ENCODE assay signal across 25 cellular contexts in the genomic region with DNA sequence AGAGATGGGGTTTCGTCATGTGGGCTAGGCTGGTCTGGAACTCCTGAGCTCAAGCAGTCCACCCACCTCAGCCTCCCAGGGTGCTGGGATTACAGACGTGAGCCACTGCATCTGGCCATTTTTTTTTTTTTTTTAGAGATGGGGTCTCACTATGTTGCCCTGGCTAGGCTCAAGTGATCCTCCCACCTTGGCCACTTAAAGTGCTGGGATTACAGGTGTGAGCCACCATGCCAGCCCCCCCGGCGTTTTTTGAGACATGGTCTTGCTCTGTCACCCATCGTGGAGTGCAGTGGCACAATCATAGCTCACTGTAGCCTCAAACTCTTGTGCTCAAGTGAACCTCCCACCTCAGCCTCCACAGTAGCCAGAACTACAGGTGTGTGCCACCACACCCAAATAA. TPM values are rescaled to one million over a fixed set of nuclear protein-coding genes. Genes with fewer than 3 reads are reported as not detected.
"Had no signal": no experiment of that assay in that cellular context is flagged by ENCODE, and none has a peak within 500 bp of the region (broad histone marks: within the 10 kb centered on the region; RNA-seq: fewer than 3 reads in every experiment).

No MANE protein-coding gene starts in this region.

- H3K36me3 ChIP-seq: SJSA1 had no signal

- H3K4me3 ChIP-seq: SJSA1, SK-N-MC had no signal

- H3K9me3 ChIP-seq: SJSA1 had no signal

- DNase-seq: KBM-7, MV-4-11, NCI-H1048, NCI-H1105, NCI-H1417, NCI-H1436 treated with DMSO at 0.1 percent for 48 hours, NCI-H1694, NCI-H187 treated with DMSO at 0.1 percent for 48 hours, NCI-H2029 treated with DMSO at 0.1 percent for 48 hours, NCI-H2107, NCI-H226, NCI-H446, NCI-H510A, NCI-H524 treated with DMSO at 0.1 percent for 48 hours, NCI-H69, NCI-H774, Right ventricle myocardium superior, RPMI8226, SIG-M5 had no signal

- H3K27ac ChIP-seq: SJSA1, SK-N-MC had no signal

- ATAC-seq: HepG2 had no signal

- H3K4me1 ChIP-seq: SJSA1 had no signal

- H3K27me3 ChIP-seq: SJSA1 had no signal

RNA-seq across cellular contexts. Expression of a gene that starts 45.6 kb away (rescaled TPM):
- total RNA-seq: HT1080, MCF 10A had no signal
- polyA plus RNA-seq: IgD-negative memory B cell had no signal
